8 cellular contexts compared by ENCODE assay signal in the genomic region with DNA sequence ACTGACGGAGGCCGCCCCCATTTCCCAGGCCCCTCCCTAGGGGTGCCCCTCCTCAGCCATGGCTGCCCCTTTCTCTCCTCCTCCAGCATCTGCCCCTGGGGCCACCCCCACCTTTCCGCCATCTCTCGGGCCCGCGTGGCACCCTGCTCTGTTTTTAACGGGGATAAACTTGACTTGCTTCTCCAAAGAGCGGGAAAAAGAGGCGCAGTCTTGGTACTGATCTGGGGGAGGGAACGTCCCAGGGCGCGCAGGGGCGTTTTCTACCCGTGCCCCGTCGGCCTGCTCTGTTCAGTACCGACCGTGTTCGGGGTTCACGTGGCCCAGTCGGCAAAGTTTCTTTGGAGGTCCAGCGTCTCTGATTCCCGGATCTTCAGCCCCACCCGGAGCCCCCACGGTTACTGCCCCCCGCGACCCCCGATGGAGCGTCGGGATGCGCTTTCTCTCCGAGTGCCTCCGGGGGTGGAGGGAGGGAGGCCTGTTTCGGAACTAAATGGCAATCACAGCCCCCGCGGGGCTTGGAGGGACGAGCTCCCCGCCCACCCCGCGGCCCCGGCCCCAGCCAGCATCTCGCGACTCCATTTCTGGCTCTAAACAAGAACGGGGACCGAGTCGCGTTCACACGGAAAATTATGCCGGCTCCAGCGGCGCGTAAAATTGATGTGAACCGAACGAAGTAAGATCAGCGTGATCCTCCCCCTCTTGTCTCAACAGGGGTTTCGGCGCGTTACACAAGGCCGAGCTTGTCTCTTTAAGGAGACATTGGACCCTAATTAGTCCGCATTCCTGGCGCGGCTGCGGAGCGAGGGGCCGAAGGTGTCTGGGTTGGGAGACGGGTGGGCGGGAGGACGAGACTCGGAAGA. TPM values are rescaled to one million over a fixed set of nuclear protein-coding genes. Genes with fewer than 3 reads are reported as not detected.
DNase-seq lines count a peak whose midpoint lies in the region; ATAC-seq and TF ChIP-seq lines count a peak whose summit lies in the region.

No MANE protein-coding gene starts in this region.

- peak overlapping the region; percentile 89 for H2AFZ ChIP-seq in Loucy (ENCODE audit: low read length)

- DNase-seq in activated CD8-positive, alpha-beta memory T cell treated with anti-CD3 and anti-CD28 coated beads, Interleukin-2, amount 50 U/mL, for 48 hours: peak; percentile 80
- DNase-seq in esophagus muscularis mucosa (ENCODE audit: extremely low spot score): no peak
- peak; percentile 28 for DNase-seq in naive B cell
- peak; percentile 29 to 68 for DNase-seq in tibial artery
- no peak for DNase-seq in NCI-H1048 (lab: John Stamatoyannopoulos, UW)

- H3K27ac Mint-ChIP-seq in naive B cell: peak overlapping the region in 5 of 6 donors; percentile 13 to 93 (median 57)

- peak overlapping the region; percentile 85 for H3K9ac ChIP-seq in ES-I3 (ENCODE audit: low read depth, low read length)
- peak overlapping the region; percentile 80 for H3K9ac ChIP-seq in Loucy (ENCODE audit: low read depth, low read length, poor library complexity, severe bottlenecking)

- H3K4me2 ChIP-seq in Loucy (ENCODE audit: low read depth, low read length, poor library complexity, severe bottlenecking): peak overlapping the region; percentile 83

- peaks cover 34% of the 10 kb centered on the region for H4K20me1 ChIP-seq in Loucy (ENCODE audit: insufficient read depth, low read length, poor library complexity, severe bottlenecking)

- H3K36me3 ChIP-seq in ES-I3 (ENCODE audit: insufficient read depth, low read length) (no peaks in the 10 kb centered on the region), Loucy (ENCODE audit: insufficient read depth, low read length) (no peaks in the 10 kb centered on the region), esophagus muscularis mucosa (no peaks in the 10 kb centered on the region), tibial artery (no peaks in the 10 kb centered on the region)

- H3F3A ChIP-seq in Loucy (ENCODE audit: low read depth): peaks cover 4% of the 10 kb centered on the region

- intact Hi-C loops in esophagus muscularis mucosa (cut with DNase I): loop anchor here (10.0 kb wide), 1 partner anchor 604 kb away; no protein-coding TSS in a partner anchor
- intact Hi-C loops in tibial artery (cut with DNase I; ENCODE audit: low total_unique reads): no loop called here

- no peak for TF ChIP-seq EP300 in esophagus muscularis mucosa (IDR thresholded peaks at IDR 0.05)

- peak overlapping the region in 1 of 8 donors; percentile 91 for H3K4me3 Mint-ChIP-seq in naive B cell

- H3K27me3 Mint-ChIP-seq in naive B cell: peaks cover 8 to 17% (median 11%) of the 10 kb centered on the region in 3 donors

- no peaks in the 10 kb centered on the region for H3K36me3 Mint-ChIP-seq in naive B cell

- H3K9me3 ChIP-seq in ES-I3 (ENCODE audit: control insufficient read depth, insufficient read depth, low read length) (peaks cover 7% of the 10 kb centered on the region), Loucy (ENCODE audit: insufficient read depth, low read depth, low read length) (no peaks in the 10 kb centered on the region), esophagus muscularis mucosa (peaks cover 0 to 7% (median 3%) of the 10 kb centered on the region in 4 donors), tibial artery (no peaks in the 10 kb centered on the region)

- H3K27me3 ChIP-seq in Loucy (ENCODE audit: insufficient read depth, low read length, poor library complexity, severe bottlenecking) (no peaks in the 10 kb centered on the region), esophagus muscularis mucosa (peaks cover 0 to 8% (median 0%) of the 10 kb centered on the region in 4 donors), tibial artery (no peaks in the 10 kb centered on the region)

- peaks cover 30% of the 10 kb centered on the region for H3K79me2 ChIP-seq in Loucy (ENCODE audit: insufficient read depth, low read length)

- peak overlapping the region; percentile 77 to 82 (median 80) for H3K27ac ChIP-seq in esophagus muscularis mucosa (replicated peaks in 1 of 4)
- H3K27ac ChIP-seq in tibial artery: peak overlapping the region; percentile 70 to 72

- H3K9me3 Mint-ChIP-seq in naive B cell: no peaks in the 10 kb centered on the region

- TF ChIP-seq CTCF in Loucy (conservative IDR thresholded peaks at IDR 0.05; ENCODE audit: low read length) (no peak), esophagus muscularis mucosa (IDR thresholded peaks at IDR 0.05) (no peak), tibial artery (IDR thresholded peaks at IDR 0.05) (no peak)

- H3K9me2 ChIP-seq in Loucy (replicated peaks; ENCODE audit: low read depth, low read length): no peaks in the 10 kb centered on the region

- 2% methylated on average over 32 of the region's 69 CpGs for WGBS in esophagus muscularis mucosa

- peaks cover 19 to 28% (median 24%) of the 10 kb centered on the region in 3 donors for H3K4me1 Mint-ChIP-seq in naive B cell

- TF ChIP-seq POLR2A in esophagus muscularis mucosa (IDR thresholded peaks at IDR 0.05; ENCODE audit: low read depth): no peak

- H3K4me3 ChIP-seq in Loucy (ENCODE audit: low read length, poor library complexity, severe bottlenecking) (peak overlapping the region; percentile 90), esophagus muscularis mucosa (peak overlapping the region; percentile 69 to 100 (median 99)), tibial artery (peak overlapping the region; percentile 73 to 90)

- ATAC-seq in naive B cell (ENCODE audit: low read depth in 2 of 2) (no peak), HG02938 (IDR thresholded peaks at IDR 0.05; ENCODE audit: unreplicated experiment) (no peak)

- H3K4me1 ChIP-seq in ES-I3 (ENCODE audit: insufficient read depth, low read length): peaks cover 10% of the 10 kb centered on the region
- peaks cover 25% of the 10 kb centered on the region for H3K4me1 ChIP-seq in Loucy (ENCODE audit: insufficient read depth, low read length, poor library complexity, severe bottlenecking)
- H3K4me1 ChIP-seq in esophagus muscularis mucosa: peaks cover 14 to 31% (median 29%) of the 10 kb centered on the region in 4 donors
- H3K4me1 ChIP-seq in tibial artery: peaks cover 0 to 25% (median 16%) of the 10 kb centered on the region in 4 donors

RNA-seq across cellular contexts. Expression of a gene that starts 1.1 kb away (rescaled TPM):
- 10 to 100 TPM; 30.0 to 36.1 (median 34.3) TPM for total RNA-seq in esophagus muscularis mucosa
- polyA plus RNA-seq in naive B cell (ENCODE audit: low read depth in 6 of 6): 10 to 100 TPM; 13.1 to 34.6 (median 26.0) TPM

Comparison
In these comparisons a context has a peak if more than half of its experiments do, and no peak if none do; other contexts are left out.
1. DNase-seq: peak in activated CD8-positive, alpha-beta memory T cell treated with anti-CD3 and anti-CD28 coated beads, Interleukin-2, amount 50 U/mL, for 48 hours (single experiment), naive B cell (single experiment) and tibial artery (2 of 2); none in esophagus muscularis mucosa (single experiment) and NCI-H1048 (single experiment).
2. Peak in every context shown above with its lines, with median percentiles within 50 percentile points of each other: H3K4me3 ChIP-seq.